25 cellular contexts compared by ENCODE assay signal in the genomic region with DNA sequence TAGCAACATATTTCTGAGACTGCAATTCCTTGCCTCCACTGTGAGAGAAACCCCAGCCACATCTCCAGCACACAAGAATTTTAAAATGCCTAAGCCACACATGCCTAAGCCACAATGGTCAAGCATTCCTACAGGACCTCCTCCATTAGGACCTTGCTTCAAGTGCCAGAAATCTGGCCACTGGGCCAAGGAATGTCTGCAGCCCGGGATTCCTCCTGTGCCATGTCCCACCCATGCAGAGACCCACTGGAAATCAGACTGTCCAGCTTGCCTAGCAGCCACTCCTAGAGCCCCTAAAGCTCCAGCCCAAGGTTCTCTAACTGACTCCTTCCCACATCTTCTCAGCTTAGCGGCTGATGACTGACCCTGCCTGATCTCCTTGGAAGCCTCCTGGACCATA.
"Had no signal": no experiment of that assay in that cellular context is flagged by ENCODE, and none has a peak within 500 bp of the region (broad histone marks: within the 10 kb centered on the region; RNA-seq: fewer than 3 reads in every experiment).

No MANE protein-coding gene starts in this region.

- H3K4me2 ChIP-seq: KMS-11 had no signal

- H3K9me3 ChIP-seq: adrenal gland, SJCRH30 had no signal

- H3K27ac ChIP-seq: adrenal gland, KMS-11, SJCRH30, SK-N-MC, WERI-Rb-1 had no signal

- H3K4me3 ChIP-seq: adrenal gland, SJCRH30, SK-N-MC had no signal

- DNase-seq: activated CD4-positive, alpha-beta T cell treated with anti-CD3 and anti-CD28 coated beads for 1 hour; activated CD4-positive, alpha-beta T cell treated with anti-CD3 and anti-CD28 coated beads for 48 hours; activated CD4-positive, alpha-beta T cell treated with anti-CD3 and anti-CD28 coated beads, Interleukin-2, amount 50 U/mL, for 48 hours; activated CD4-positive, CD25-positive, alpha-beta regulatory T cell; activated CD8-positive, alpha-beta T cell treated with anti-CD3 and anti-CD28 coated beads, Interleukin-2, amount 10 ng/mL, durations not matched to agents 7 days and 5 days; activated gamma-delta T cell treated with Interleukin-2 at 50 U/mL for 16 hours; activated naive CD4-positive, alpha-beta T cell treated with anti-CD3 and anti-CD28 coated beads for 36 hours; activated T-cell treated with anti-CD3 and anti-CD28 coated beads, Interleukin-2, amount 50 U/mL, for 24 hours; adrenal gland; caudate nucleus; cerebellar nuclear complex; NCI-H1092 treated with DMSO at 0.1 percent for 48 hours; NCI-H1417 treated with DMSO at 0.1 percent for 48 hours; NCI-H187 treated with DMSO at 0.1 percent for 48 hours; NCI-H2081; NCI-H226; NCI-H446 treated with DMSO at 0.1 percent for 48 hours; NCI-H524; NCI-H69; SHP77; SJCRH30; T1000; WERI-Rb-1 had no signal

- H3K9ac ChIP-seq: KMS-11 had no signal

- H3K4me1 ChIP-seq: adrenal gland, SJCRH30 had no signal

- H3K27me3 ChIP-seq: adrenal gland, SJCRH30 had no signal

- H3K36me3 ChIP-seq: adrenal gland, SJCRH30, WERI-Rb-1 had no signal
